Comparison of ENCODE assay signal across 1 cellular context in genomic region chr12:14769837-14770494, GRCh38.
A peak's percentile ranks its signal among the peaks of the same experiment; 100 is the strongest.
TF ChIP-seq lines count a peak whose summit lies in the region.

No MANE protein-coding gene starts in this region.

TF ChIP-seq in HepG2, 621 proteins besides CTCF, POLR2A, EP300 and RAD21 (continued from another document and continues in another):
- TF ChIP-seq, protein P1, sequence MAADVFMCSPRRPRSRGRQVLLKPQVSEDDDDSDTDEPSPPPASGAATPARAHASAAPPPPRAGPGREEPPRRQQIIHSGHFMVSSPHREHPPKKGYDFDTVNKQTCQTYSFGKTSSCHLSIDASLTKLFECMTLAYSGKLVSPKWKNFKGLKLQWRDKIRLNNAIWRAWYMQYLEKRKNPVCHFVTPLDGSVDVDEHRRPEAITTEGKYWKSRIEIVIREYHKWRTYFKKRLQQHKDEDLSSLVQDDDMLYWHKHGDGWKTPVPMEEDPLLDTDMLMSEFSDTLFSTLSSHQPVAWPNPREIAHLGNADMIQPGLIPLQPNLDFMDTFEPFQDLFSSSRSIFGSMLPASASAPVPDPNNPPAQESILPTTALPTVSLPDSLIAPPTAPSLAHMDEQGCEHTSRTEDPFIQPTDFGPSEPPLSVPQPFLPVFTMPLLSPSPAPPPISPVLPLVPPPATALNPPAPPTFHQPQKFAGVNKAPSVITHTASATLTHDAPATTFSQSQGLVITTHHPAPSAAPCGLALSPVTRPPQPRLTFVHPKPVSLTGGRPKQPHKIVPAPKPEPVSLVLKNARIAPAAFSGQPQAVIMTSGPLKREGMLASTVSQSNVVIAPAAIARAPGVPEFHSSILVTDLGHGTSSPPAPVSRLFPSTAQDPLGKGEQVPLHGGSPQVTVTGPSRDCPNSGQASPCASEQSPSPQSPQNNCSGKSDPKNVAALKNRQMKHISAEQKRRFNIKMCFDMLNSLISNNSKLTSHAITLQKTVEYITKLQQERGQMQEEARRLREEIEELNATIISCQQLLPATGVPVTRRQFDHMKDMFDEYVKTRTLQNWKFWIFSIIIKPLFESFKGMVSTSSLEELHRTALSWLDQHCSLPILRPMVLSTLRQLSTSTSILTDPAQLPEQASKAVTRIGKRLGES (CRISPR knock-in tag; IDR thresholded peaks at IDR 0.05; ENCODE audit: borderline replicate concordance), result no peak
- no peak for TF ChIP-seq MIXL1 (CRISPR knock-in tag; IDR thresholded peaks at IDR 0.05)
- no peak for TF ChIP-seq ZSCAN9 (CRISPR knock-in tag; IDR thresholded peaks at IDR 0.05; ENCODE audit: borderline replicate concordance)
- TF ChIP-seq HIVEP1 (CRISPR knock-in tag; IDR thresholded peaks at IDR 0.05), result peak; percentile 62
- TF ChIP-seq E2F5 (CRISPR knock-in tag; conservative IDR thresholded peaks at IDR 0.05), result no peak
- peak; percentile 88 for TF ChIP-seq ARNTL (CRISPR knock-in tag; IDR thresholded peaks at IDR 0.05)
- TF ChIP-seq RCOR2 (CRISPR knock-in tag; IDR thresholded peaks at IDR 0.05), result no peak
- TF ChIP-seq ZNF33A (CRISPR knock-in tag; IDR thresholded peaks at IDR 0.05; ENCODE audit: borderline replicate concordance), result no peak
- peak; percentile 55 for TF ChIP-seq MYPOP (CRISPR knock-in tag; IDR thresholded peaks at IDR 0.05)
- TF ChIP-seq KDM5A (IDR thresholded peaks at IDR 0.05; ENCODE audit: borderline replicate concordance, low read length), result no peak; the same call in 1 of the 2 replicates
- TF ChIP-seq SNRNP70 (IDR thresholded peaks at IDR 0.05; ENCODE audit: low read depth, low read length), result no peak
- TF ChIP-seq ZNF598 (CRISPR knock-in tag; IDR thresholded peaks at IDR 0.05; ENCODE audit: borderline replicate concordance), result no peak
- TF ChIP-seq TEAD2 (CRISPR knock-in tag; IDR thresholded peaks at IDR 0.05), result no peak
- TF ChIP-seq GRHL1 (CRISPR knock-in tag; conservative IDR thresholded peaks at IDR 0.05), result no peak
- peak; percentile 29; the same call in 1 of the 2 replicates for TF ChIP-seq CCDC6 (CRISPR knock-in tag; IDR thresholded peaks at IDR 0.05)
- no peak for TF ChIP-seq ZBTB39 (CRISPR knock-in tag; IDR thresholded peaks at IDR 0.05)
- no peak for TF ChIP-seq CHD4 (IDR thresholded peaks at IDR 0.05; ENCODE audit: borderline replicate concordance, low read length)
- TF ChIP-seq RFXANK (CRISPR knock-in tag; IDR thresholded peaks at IDR 0.05), result no peak
- peak; percentile 14; the same call in 1 of the 2 replicates for TF ChIP-seq KDM5B (CRISPR knock-in tag; IDR thresholded peaks at IDR 0.05; ENCODE audit: borderline replicate concordance)
- TF ChIP-seq, protein P2, sequence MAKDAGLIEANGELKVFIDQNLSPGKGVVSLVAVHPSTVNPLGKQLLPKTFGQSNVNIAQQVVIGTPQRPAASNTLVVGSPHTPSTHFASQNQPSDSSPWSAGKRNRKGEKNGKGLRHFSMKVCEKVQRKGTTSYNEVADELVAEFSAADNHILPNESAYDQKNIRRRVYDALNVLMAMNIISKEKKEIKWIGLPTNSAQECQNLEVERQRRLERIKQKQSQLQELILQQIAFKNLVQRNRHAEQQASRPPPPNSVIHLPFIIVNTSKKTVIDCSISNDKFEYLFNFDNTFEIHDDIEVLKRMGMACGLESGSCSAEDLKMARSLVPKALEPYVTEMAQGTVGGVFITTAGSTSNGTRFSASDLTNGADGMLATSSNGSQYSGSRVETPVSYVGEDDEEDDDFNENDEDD (CRISPR knock-in tag; IDR thresholded peaks at IDR 0.05; ENCODE audit: borderline replicate concordance), result peak; percentile 64; the same call in 1 of the 2 replicates
- TF ChIP-seq ZNF549 (CRISPR knock-in tag; IDR thresholded peaks at IDR 0.05), result no peak
- no peak; the same call in 1 of the 2 replicates for TF ChIP-seq CSRNP1 (CRISPR knock-in tag; IDR thresholded peaks at IDR 0.05)
- TF ChIP-seq ZNF652 (CRISPR knock-in tag; IDR thresholded peaks at IDR 0.05; ENCODE audit: borderline replicate concordance, low read depth), result 0 out of 2 replicates have a peak, but pooled peaks have one; percentile 42
- TF ChIP-seq KDM6A (CRISPR knock-in tag; IDR thresholded peaks at IDR 0.05; ENCODE audit: low read depth), result no peak
- 0 out of 2 replicates have a peak, but pooled peaks have one; percentile 21 for TF ChIP-seq JUNB (CRISPR knock-in tag; IDR thresholded peaks at IDR 0.05; ENCODE audit: borderline replicate concordance)
- TF ChIP-seq NAIF1 (CRISPR knock-in tag; IDR thresholded peaks at IDR 0.05; ENCODE audit: borderline replicate concordance), result peak; percentile 99
- no peak; the same call in 1 of the 2 replicates for TF ChIP-seq ZNF747 (CRISPR knock-in tag; IDR thresholded peaks at IDR 0.05; ENCODE audit: borderline replicate concordance)
- peak; percentile 47; the same call in 1 of the 2 replicates for TF ChIP-seq BORCS8-MEF2B (CRISPR knock-in tag; IDR thresholded peaks at IDR 0.05)
- TF ChIP-seq, protein P3, sequence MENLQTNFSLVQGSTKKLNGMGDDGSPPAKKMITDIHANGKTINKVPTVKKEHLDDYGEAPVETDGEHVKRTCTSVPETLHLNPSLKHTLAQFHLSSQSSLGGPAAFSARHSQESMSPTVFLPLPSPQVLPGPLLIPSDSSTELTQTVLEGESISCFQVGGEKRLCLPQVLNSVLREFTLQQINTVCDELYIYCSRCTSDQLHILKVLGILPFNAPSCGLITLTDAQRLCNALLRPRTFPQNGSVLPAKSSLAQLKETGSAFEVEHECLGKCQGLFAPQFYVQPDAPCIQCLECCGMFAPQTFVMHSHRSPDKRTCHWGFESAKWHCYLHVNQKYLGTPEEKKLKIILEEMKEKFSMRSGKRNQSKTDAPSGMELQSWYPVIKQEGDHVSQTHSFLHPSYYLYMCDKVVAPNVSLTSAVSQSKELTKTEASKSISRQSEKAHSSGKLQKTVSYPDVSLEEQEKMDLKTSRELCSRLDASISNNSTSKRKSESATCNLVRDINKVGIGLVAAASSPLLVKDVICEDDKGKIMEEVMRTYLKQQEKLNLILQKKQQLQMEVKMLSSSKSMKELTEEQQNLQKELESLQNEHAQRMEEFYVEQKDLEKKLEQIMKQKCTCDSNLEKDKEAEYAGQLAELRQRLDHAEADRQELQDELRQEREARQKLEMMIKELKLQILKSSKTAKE (CRISPR knock-in tag; IDR thresholded peaks at IDR 0.05; ENCODE audit: borderline replicate concordance), result no peak; the same call in 1 of the 2 replicates
- no peak; the same call in 1 of the 2 replicates for TF ChIP-seq ZNF224 (CRISPR knock-in tag; IDR thresholded peaks at IDR 0.05)
- no peak for TF ChIP-seq KDM4B (CRISPR knock-in tag; IDR thresholded peaks at IDR 0.05)
- peak; percentile 28; the same call in 1 of the 2 replicates for TF ChIP-seq GATAD1 (CRISPR knock-in tag; IDR thresholded peaks at IDR 0.05)
- TF ChIP-seq ZNF407 (CRISPR knock-in tag; IDR thresholded peaks at IDR 0.05; ENCODE audit: not compliant biosample characterization), result no peak
- no peak for TF ChIP-seq ATAD3A (CRISPR knock-in tag; IDR thresholded peaks at IDR 0.05)
- no peak for TF ChIP-seq ZSCAN22 (CRISPR knock-in tag; IDR thresholded peaks at IDR 0.05)
